13 cellular contexts compared by ENCODE assay signal in the genomic region with DNA sequence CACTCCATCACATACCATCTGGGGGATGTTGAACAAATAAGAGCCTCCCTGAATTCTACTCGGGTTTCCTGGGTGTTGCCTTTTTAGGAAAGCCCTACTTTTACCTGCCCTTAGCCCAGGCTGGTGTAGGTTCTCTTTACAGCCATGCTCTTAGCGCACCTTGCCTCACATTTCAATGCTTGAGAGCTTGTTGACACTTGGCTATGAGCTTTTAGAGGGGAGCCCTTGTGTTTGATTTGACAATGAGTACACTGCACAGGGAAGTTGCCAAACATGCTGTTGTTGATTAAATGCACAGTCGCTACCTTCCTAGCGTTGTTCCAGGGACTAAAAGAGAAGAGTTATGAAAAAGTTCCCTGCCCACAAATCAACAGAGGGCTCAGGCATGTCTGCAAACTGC.
"Had no signal": no experiment of that assay in that cellular context is flagged by ENCODE, and none has a peak within 500 bp of the region (broad histone marks: within the 10 kb centered on the region; RNA-seq: fewer than 3 reads in every experiment).

No MANE protein-coding gene starts in this region.

- H3K4me3 ChIP-seq: ascending aorta, sigmoid colon had no signal

- H3K27ac ChIP-seq: ascending aorta, sigmoid colon had no signal

- H3K36me3 ChIP-seq: ascending aorta, sigmoid colon had no signal

- H3K4me1 Mint-ChIP-seq: activated CD4-positive, alpha-beta memory T cell treated with anti-CD3 and anti-CD28 coated beads, Interleukin-2, amount 10 ng/mL, durations not matched to agents 7 days and 5 days had no signal

- H3K27me3 ChIP-seq: ascending aorta, sigmoid colon had no signal

- H3K4me3 Mint-ChIP-seq: activated CD4-positive, alpha-beta memory T cell treated with anti-CD3 and anti-CD28 coated beads, Interleukin-2, amount 10 ng/mL, durations not matched to agents 7 days and 5 days; mesothelial cell of epicardium; neural crest cell had no signal

- H3K9me3 Mint-ChIP-seq: activated CD4-positive, alpha-beta memory T cell treated with anti-CD3 and anti-CD28 coated beads, Interleukin-2, amount 10 ng/mL, durations not matched to agents 7 days and 5 days; mesothelial cell of epicardium; neural crest cell had no signal

- H3K9me3 ChIP-seq: ascending aorta, sigmoid colon had no signal

- H3K36me3 Mint-ChIP-seq: mesothelial cell of epicardium had no signal

- H3K4me1 ChIP-seq: sigmoid colon had no signal

- H3K27ac Mint-ChIP-seq: activated CD4-positive, alpha-beta memory T cell treated with anti-CD3 and anti-CD28 coated beads, Interleukin-2, amount 10 ng/mL, durations not matched to agents 7 days and 5 days; mesothelial cell of epicardium had no signal

- DNase-seq: activated CD4-positive, alpha-beta memory T cell treated with anti-CD3 and anti-CD28 coated beads, Interleukin-2, amount 10 ng/mL, durations not matched to agents 7 days and 5 days; activated naive CD4-positive, alpha-beta T cell; activated T-cell treated with anti-CD3 and anti-CD28 coated beads, Interleukin-2, amount 50 U/mL, for 48 hours; hypothalamus; kidney glomerular epithelial cell; sigmoid colon; stimulated activated CD4-positive, alpha-beta T cell treated with anti-CD3 and anti-CD28 coated beads, Interleukin-2, amount 100 ng/mL, for 24 hours; stimulated activated naive CD4-positive, alpha-beta T cell; trophoblast cell had no signal

- ATAC-seq: esophagus mucosa had no signal
